1 cellular context compared by ENCODE assay signal in genomic region chr6:39361657-39362486, GRCh38.
TF ChIP-seq lines count a peak whose summit lies in the region.

No MANE protein-coding gene starts in this region.

TF ChIP-seq in HepG2, 621 proteins besides CTCF, POLR2A, EP300 and RAD21 (continued from another document and continues in another):
- TF ChIP-seq MXD3 (CRISPR knock-in tag; IDR thresholded peaks at IDR 0.05) (peak; percentile 33; the same call in 1 of the 2 replicates), KDM5B (CRISPR knock-in tag; IDR thresholded peaks at IDR 0.05; ENCODE audit: borderline replicate concordance) (no peak), ZNF205 (CRISPR knock-in tag; IDR thresholded peaks at IDR 0.05) (no peak), E2F2 (CRISPR knock-in tag; IDR thresholded peaks at IDR 0.05; ENCODE audit: borderline replicate concordance) (peak; percentile 33; the same call in 1 of the 2 replicates), KDM5A (IDR thresholded peaks at IDR 0.05; ENCODE audit: borderline replicate concordance, low read length) (no peak), ZFX (CRISPR knock-in tag; IDR thresholded peaks at IDR 0.05; ENCODE audit: low read depth) (0 out of 2 replicates have a peak, but pooled peaks have one; percentile 21), ZNF607 (CRISPR knock-in tag; IDR thresholded peaks at IDR 0.05; ENCODE audit: borderline replicate concordance) (0 out of 2 replicates have a peak, but pooled peaks have one; percentile 11), GTF2F1 (IDR thresholded peaks at IDR 0.05; ENCODE audit: low read length) (no peak), ZNF687 (CRISPR knock-in tag; IDR thresholded peaks at IDR 0.05) (peak; percentile 48), ZNF580 (CRISPR knock-in tag; IDR thresholded peaks at IDR 0.05; ENCODE audit: borderline replicate concordance, low read depth) (no peak), HNF4G (IDR thresholded peaks at IDR 0.05; ENCODE audit: borderline replicate concordance, low read depth, low read length) (no peak), HNF4G (CRISPR knock-in tag; IDR thresholded peaks at IDR 0.05; ENCODE audit: borderline replicate concordance, low read depth) (no peak), AHR (CRISPR knock-in tag; IDR thresholded peaks at IDR 0.05) (no peak), ZNF414 (CRISPR knock-in tag; IDR thresholded peaks at IDR 0.05) (no peak), ZNF670 (CRISPR knock-in tag; IDR thresholded peaks at IDR 0.05; ENCODE audit: borderline replicate concordance) (no peak), MYC (CRISPR knock-in tag; IDR thresholded peaks at IDR 0.05; ENCODE audit: borderline replicate concordance) (0 out of 2 replicates have a peak, but pooled peaks have one; percentile 15), ZMAT3 (CRISPR knock-in tag; conservative IDR thresholded peaks at IDR 0.05) (no peak), HNF1B (CRISPR knock-in tag; IDR thresholded peaks at IDR 0.05) (0 out of 2 replicates have a peak, but pooled peaks have one; percentile 14), ETS1 (CRISPR knock-in tag; IDR thresholded peaks at IDR 0.05) (no peak), ZNF777 (CRISPR knock-in tag; IDR thresholded peaks at IDR 0.05) (no peak), HOXD1 (CRISPR knock-in tag; IDR thresholded peaks at IDR 0.05) (no peak), TP53 (CRISPR knock-in tag; conservative IDR thresholded peaks at IDR 0.05) (no peak), NFIC (IDR thresholded peaks at IDR 0.05; ENCODE audit: low read length) (no peak), HMGXB3 (CRISPR knock-in tag; IDR thresholded peaks at IDR 0.05; ENCODE audit: borderline replicate concordance) (no peak), ZNF484 (CRISPR knock-in tag; IDR thresholded peaks at IDR 0.05; ENCODE audit: borderline replicate concordance, low read depth) (no peak), ISL2 (CRISPR knock-in tag; IDR thresholded peaks at IDR 0.05) (no peak), ZMYM4 (CRISPR knock-in tag; IDR thresholded peaks at IDR 0.05) (no peak), MTF1 (CRISPR knock-in tag; IDR thresholded peaks at IDR 0.05) (no peak), ZSCAN5A (CRISPR knock-in tag; IDR thresholded peaks at IDR 0.05; ENCODE audit: borderline replicate concordance) (no peak), SALL1 (CRISPR knock-in tag; IDR thresholded peaks at IDR 0.05) (no peak), ZNF839 (CRISPR knock-in tag; IDR thresholded peaks at IDR 0.05; ENCODE audit: borderline replicate concordance) (no peak), ZNF768 (CRISPR knock-in tag; IDR thresholded peaks at IDR 0.05) (0 out of 2 replicates have a peak, but pooled peaks have one; percentile 20), ZNF142 (CRISPR knock-in tag; IDR thresholded peaks at IDR 0.05) (no peak), ZNF547 (CRISPR knock-in tag; IDR thresholded peaks at IDR 0.05) (no peak), ATF1 (CRISPR knock-in tag; IDR thresholded peaks at IDR 0.05) (no peak), GLI4 (CRISPR knock-in tag; IDR thresholded peaks at IDR 0.05; ENCODE audit: borderline replicate concordance) (no peak), KDM2A (CRISPR knock-in tag; IDR thresholded peaks at IDR 0.05; ENCODE audit: borderline replicate concordance, low read depth) (peak; percentile 52; the same call in 1 of the 2 replicates), TBL1XR1 (IDR thresholded peaks at IDR 0.05; ENCODE audit: borderline replicate concordance, low read length, partially characterized antibody) (no peak), HDAC6 (IDR thresholded peaks at IDR 0.05; ENCODE audit: low read depth, low read length) (no peak)
